8 cellular contexts compared by ENCODE assay signal in the genomic region with DNA sequence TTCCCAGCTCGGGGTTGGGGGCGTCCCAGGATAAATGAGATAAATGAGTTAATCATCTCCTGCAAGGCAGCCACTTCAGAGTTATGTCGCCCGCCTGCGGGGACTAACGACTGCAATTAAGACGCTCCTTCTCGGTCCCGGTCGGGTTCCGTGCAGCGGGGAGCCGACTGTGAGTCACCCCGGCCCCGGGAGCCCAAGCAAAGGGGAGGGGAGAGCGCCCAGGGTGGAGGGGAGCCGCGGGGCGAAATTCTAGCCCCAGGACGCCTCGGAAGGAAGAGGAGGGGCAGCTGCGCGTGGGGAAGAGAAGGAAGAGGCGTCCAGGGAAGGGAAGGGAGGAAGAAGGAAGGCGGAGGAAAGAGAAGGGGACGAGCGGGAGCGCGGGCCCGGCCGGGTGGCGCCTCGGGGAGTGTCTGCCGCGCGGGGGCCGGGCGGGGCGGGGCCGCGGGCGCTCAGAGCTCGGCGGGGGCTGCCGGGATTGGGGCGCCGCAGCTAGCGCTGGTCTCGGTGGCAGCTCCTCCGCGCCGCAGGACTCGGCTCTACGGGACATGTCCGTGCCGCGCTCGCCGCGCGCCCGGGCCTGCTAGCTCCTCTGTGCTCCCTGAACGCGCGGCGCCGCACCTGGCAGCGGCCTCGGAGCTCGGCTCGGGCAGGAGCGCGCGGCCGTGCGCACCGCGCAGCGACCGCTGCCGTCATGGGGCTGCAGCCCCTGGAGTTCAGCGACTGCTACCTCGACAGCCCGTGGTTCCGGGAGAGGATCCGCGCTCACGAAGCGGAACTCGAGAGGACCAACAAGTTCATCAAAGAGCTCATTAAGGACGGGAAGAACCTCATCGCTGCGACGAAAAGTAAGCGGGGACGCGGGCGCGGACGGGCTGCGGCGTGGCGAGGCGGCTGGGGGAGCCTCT. TPM values are rescaled to one million over a fixed set of nuclear protein-coding genes. Genes with fewer than 3 reads are reported as not detected.
A peak's percentile ranks its signal among the peaks of the same experiment; 100 is the strongest.
DNase-seq lines count a peak whose midpoint lies in the region; ATAC-seq, FAIRE-seq and TF ChIP-seq lines count a peak whose summit lies in the region.

A gene with protein sequence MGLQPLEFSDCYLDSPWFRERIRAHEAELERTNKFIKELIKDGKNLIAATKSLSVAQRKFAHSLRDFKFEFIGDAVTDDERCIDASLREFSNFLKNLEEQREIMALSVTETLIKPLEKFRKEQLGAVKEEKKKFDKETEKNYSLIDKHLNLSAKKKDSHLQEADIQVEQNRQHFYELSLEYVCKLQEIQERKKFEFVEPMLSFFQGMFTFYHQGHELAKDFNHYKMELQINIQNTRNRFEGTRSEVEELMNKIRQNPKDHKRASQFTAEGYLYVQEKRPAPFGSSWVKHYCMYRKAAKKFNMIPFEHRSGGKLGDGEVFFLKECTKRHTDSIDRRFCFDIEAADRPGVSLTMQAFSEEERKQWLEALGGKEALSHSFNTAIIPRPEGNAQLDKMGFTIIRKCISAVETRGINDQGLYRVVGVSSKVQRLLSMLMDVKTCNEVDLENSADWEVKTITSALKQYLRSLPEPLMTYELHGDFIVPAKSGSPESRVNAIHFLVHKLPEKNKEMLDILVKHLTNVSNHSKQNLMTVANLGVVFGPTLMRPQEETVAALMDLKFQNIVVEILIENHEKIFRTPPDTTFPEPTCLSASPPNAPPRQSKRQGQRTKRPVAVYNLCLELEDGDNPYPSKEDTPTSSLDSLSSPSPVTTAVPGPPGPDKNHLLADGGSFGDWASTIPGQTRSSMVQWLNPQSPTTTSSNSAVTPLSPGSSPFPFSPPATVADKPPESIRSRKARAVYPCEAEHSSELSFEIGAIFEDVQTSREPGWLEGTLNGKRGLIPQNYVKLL (plus strand): TSS at position 478 of the 905 bp plus-strand sequence. CDS start 214 bp downstream, at position 692.

- peak; percentile 79 for TF ChIP-seq POLR2A in H54 (IDR thresholded peaks at IDR 0.05; ENCODE audit: low read depth, low read length)

- H3K36me3 ChIP-seq in MG63, result no peaks in the 10 kb centered on the region; the same call in 1 of the 2 replicates

- no peaks in the 10 kb centered on the region for H3K27me3 ChIP-seq in MG63

- POLR2A ChIA-PET in GM10248 (lab: Yijun Ruan, JAX), result interaction anchor here (0.8 to 1.1 kb wide), 2 partner anchors 11 to 48 kb away, joined by 3 read pairs; partner anchors contain the start of gene PRMT9

- peak; percentile 72 to 81 for ATAC-seq in activated CD4-positive, CD25-positive, alpha-beta regulatory T cell treated with anti-CD3 and anti-CD28 coated beads, Interleukin-2, amount 50 U/mL, for 24 hours

- peak; percentile 79 for DNase-seq in GM10248 (ENCODE audit: extremely low spot score)
- peak; percentile 55 for DNase-seq in H54 (ENCODE audit: insufficient read length, low spot score)
- DNase-seq in MG63, result peak; percentile 85
- peak; percentile 28 for DNase-seq in cerebellar cortex (ENCODE audit: low spot score)
- peak; percentile 86 for DNase-seq in kidney tubule cell (ENCODE audit: low spot score)
- peak; percentile 66 for DNase-seq in stimulated activated CD4-positive, alpha-beta T cell treated with anti-CD3 and anti-CD28 coated beads, Interleukin-1b, Interleukin-23, amount 100 ng/mL, for 48 hours
- DNase-seq in OCI-M2 (lab: John Stamatoyannopoulos, UW; ENCODE audit: unreplicated experiment), result no peak

- peak within 1 kb of the TSS; percentile 77 for H3K4me3 ChIP-seq in MG63

- H3K9me3 ChIP-seq in MG63, result no peaks in the 10 kb centered on the region

- FAIRE-seq in H54 (lab: Jason Lieb, UNC), result no peak

- CTCF ChIA-PET in GM10248 (lab: Yijun Ruan, JAX), result interaction anchor here (0.7 to 4.1 kb wide), 15 partner anchors 9 to 135 kb away, joined by 3 to 31 read pairs (median 4); no protein-coding TSS in a partner anchor

- TF ChIP-seq CTCF in GM10248 (IDR thresholded peaks at IDR 0.05; ENCODE audit: control extremely low read depth, extremely low read depth, low read depth, missing control alignments), result no peak

RNA-seq across cellular contexts. Expression of the gene that starts here (rescaled TPM):
- 7.7 and 15.2 TPM in 2 replicates for total RNA-seq in MG63 (2014; rRNA removed; shearing (Covaris generic); ENCODE audit: low replicate concordance)
